Comparison of ENCODE assay signal across 8 cellular contexts in genomic region chr6:42890311-42891198, GRCh38. TPM values are rescaled to one million over a fixed set of nuclear protein-coding genes. Genes with fewer than 3 reads are reported as not detected.
DNase-seq lines count a peak whose midpoint lies in the region; ATAC-seq and TF ChIP-seq lines count a peak whose summit lies in the region.

No MANE protein-coding gene starts in this region.

- no peak for TF ChIP-seq CTCF in AG09309 (IDR thresholded peaks at IDR 0.05; ENCODE audit: control insufficient read depth, insufficient read depth, low read depth, low read length, missing control alignments)

- H3K4me3 ChIP-seq in AG09309 (ENCODE audit: control insufficient read depth, low read depth, low read length) = peak overlapping the region; percentile 77

- DNase-seq in AG09309 (ENCODE audit: low read depth) = peak; percentile 94
- DNase-seq in NCI-H446 (lab: John Stamatoyannopoulos, UW) = peak; percentile 71 to 76
- DNase-seq in activated CD4-positive, alpha-beta T cell treated with anti-CD3 and anti-CD28 coated beads for 24 hours (ENCODE audit: low read depth in 2 of 2) = peak; percentile 81 to 87
- DNase-seq in cerebellum (ENCODE audit: low spot score) = peak; percentile 96
- peak; percentile 89 for DNase-seq in kidney glomerular epithelial cell (lab: John Stamatoyannopoulos, UW)
- DNase-seq in stimulated activated CD4-positive, alpha-beta T cell treated with anti-CD3 and anti-CD28 coated beads, Interleukin-15, amount 100 ng/mL, for 24 hours = peak; percentile 95

- ATAC-seq in GM19023 (IDR thresholded peaks at IDR 0.05; ENCODE audit: unreplicated experiment) (peak; percentile 91), HG03196 (IDR thresholded peaks at IDR 0.05; ENCODE audit: unreplicated experiment) (peak; percentile 87)

RNA-seq across cellular contexts. Expression of gene RPL7L1, which starts 11.1 kb away (rescaled TPM):
- 81.9 TPM for total RNA-seq in cerebellum

RNA-seq across cellular contexts. Expression of gene PTCRA, which starts 25.3 kb away (rescaled TPM):
- total RNA-seq in cerebellum = not detected

RNA-seq across cellular contexts. Expression of gene CNPY3, which starts 38.7 kb away (rescaled TPM):
- total RNA-seq in cerebellum = 18.9 TPM

Comparison
In these comparisons a context has a peak if more than half of its experiments do, and no peak if none do; other contexts are left out.
1. Peak in every context shown above with its lines: DNase-seq, ATAC-seq and H3K4me3 ChIP-seq.